8 cellular contexts compared by ENCODE assay signal in the genomic region with DNA sequence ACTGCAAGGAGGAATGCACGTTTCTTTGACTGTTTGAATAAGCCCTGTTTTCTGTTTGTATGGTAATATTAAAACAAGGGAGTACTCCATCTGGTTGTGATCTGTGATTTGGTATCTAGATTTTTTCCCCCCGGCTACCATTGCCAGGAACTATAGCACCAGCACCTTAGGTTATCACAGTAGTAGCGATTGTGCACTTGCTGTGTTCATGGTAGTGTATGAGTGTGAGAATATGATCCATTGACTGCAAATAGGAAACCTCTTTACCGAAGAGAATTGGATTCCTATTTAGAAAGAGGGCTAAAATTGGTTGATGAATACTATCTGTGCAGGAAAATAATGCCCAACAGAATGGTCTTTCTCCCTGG.
DNase-seq lines count a peak whose midpoint lies in the region; ATAC-seq, FAIRE-seq and TF ChIP-seq lines count a peak whose summit lies in the region.

No MANE protein-coding gene starts in this region.

- intact Hi-C loops in activated T-helper 1 cell treated with anti-CD3 and anti-CD28 coated beads, Interleukin-12 subunit alpha, Interleukin-12 subunit beta, Interleukin-2, Interleukin-4 antibody, amounts not matched to agents 30 ng/mL and 10 ng/mL and 1 ng/mL, durations not matched to agents 14 hours and 24 hours and 36 hours (cut with micrococcal nuclease), result loop anchor here (1.0 to 2.0 kb wide), 4 partner anchors 28 to 192 kb away; partner anchors contain the start of gene ZGRF1
- intact Hi-C loops in uterus (cut with DNase I; ENCODE audit: low total_unique reads), result no loop called here

- H3K27me3 Mint-ChIP-seq in activated T-helper 1 cell treated with anti-CD3 and anti-CD28 coated beads, Interleukin-12 subunit alpha, Interleukin-12 subunit beta, Interleukin-2, Interleukin-4 antibody, amounts not matched to agents 30 ng/mL and 10 ng/mL and 1 ng/mL, durations not matched to agents 14 hours and 24 hours and 36 hours (ENCODE audit: insufficient read depth), result peaks cover 54% of the 10 kb centered on the region

- CTCF ChIA-PET in A549 (lab: Yijun Ruan, JAX), result interaction anchor here (1.7 kb wide), 1 partner anchor 58 kb away, joined by 4 read pairs; no protein-coding TSS in a partner anchor

- peak in 1 of 2 experiments; percentile 8; a peak in 2 of 6 replicates for ATAC-seq in A549
- ATAC-seq in GM19455 (IDR thresholded peaks at IDR 0.05; ENCODE audit: unreplicated experiment), result no peak

- peak overlapping the region; percentile 91 for H3K4me2 ChIP-seq in A549

- no peak for TF ChIP-seq CTCF in A549 (IDR thresholded peaks at IDR 0.05)
- TF ChIP-seq CTCF in uterus (IDR thresholded peaks at IDR 0.05), result no peak

- POLR2A ChIA-PET in A549 (lab: Yijun Ruan, JAX), result no interaction called here

- peaks cover 3% of the 10 kb centered on the region for H3K36me3 Mint-ChIP-seq in activated T-helper 1 cell treated with anti-CD3 and anti-CD28 coated beads, Interleukin-12 subunit alpha, Interleukin-12 subunit beta, Interleukin-2, Interleukin-4 antibody, amounts not matched to agents 30 ng/mL and 10 ng/mL and 1 ng/mL, durations not matched to agents 14 hours and 24 hours and 36 hours (ENCODE audit: low read depth)

- TF ChIP-seq EP300 in A549 (IDR thresholded peaks at IDR 0.05), result no peak

- DNase-seq in A549 (ENCODE audit: low read depth in 1 of 2, low spot score in 1 of 2) (no peak), H7 (no peak), left kidney (ENCODE audit: low read depth, low spot score) (peak; percentile 24), uterus (no peak), NOMO-1 treated with dmso at 0.1 percent for 144 hours (lab: John Stamatoyannopoulos, UW; ENCODE audit: unreplicated experiment) (no peak)
- DNase-seq in activated T-helper 1 cell treated with anti-CD3 and anti-CD28 coated beads, Interleukin-12 subunit alpha, Interleukin-12 subunit beta, Interleukin-2, Interleukin-4 antibody, amounts not matched to agents 30 ng/mL and 10 ng/mL and 1 ng/mL, durations not matched to agents 14 hours and 24 hours and 36 hours (ENCODE audit: low spot score), result no peak
- DNase-seq in activated CD4-positive, alpha-beta T cell treated with anti-CD3 and anti-CD28 coated beads, Interleukin-2, amount 50 U/mL, for 4 hours, result no peak

- H3K27ac Mint-ChIP-seq in activated T-helper 1 cell treated with anti-CD3 and anti-CD28 coated beads, Interleukin-12 subunit alpha, Interleukin-12 subunit beta, Interleukin-2, Interleukin-4 antibody, amounts not matched to agents 30 ng/mL and 10 ng/mL and 1 ng/mL, durations not matched to agents 14 hours and 24 hours and 36 hours, result no peak overlapping the region

- H3K27ac ChIP-seq in A549 (no peak overlapping the region), uterus (no peak overlapping the region)

- TF ChIP-seq RAD21 in A549 (conservative IDR thresholded peaks at IDR 0.05 in 1 of 2, IDR thresholded peaks at IDR 0.05 in 1 of 2), result no peak

- H3K4me1 Mint-ChIP-seq in activated T-helper 1 cell treated with anti-CD3 and anti-CD28 coated beads, Interleukin-12 subunit alpha, Interleukin-12 subunit beta, Interleukin-2, Interleukin-4 antibody, amounts not matched to agents 30 ng/mL and 10 ng/mL and 1 ng/mL, durations not matched to agents 14 hours and 24 hours and 36 hours (ENCODE audit: low read depth), result peaks cover 23% of the 10 kb centered on the region

- FAIRE-seq in A549 (lab: Jason Lieb, UNC), result no peak

- H3K4me3 ChIP-seq in A549 (peak overlapping the region; percentile 53; the same call in 2 of the 3 replicates), H7 (ENCODE audit: insufficient read depth, low read depth, low read length) (peak overlapping the region; percentile 49), uterus (peak overlapping the region in 1 of 2 donors; percentile 49)

- no peak for TF ChIP-seq POLR2A in A549 (IDR thresholded peaks at IDR 0.05; ENCODE audit: low read length)
- TF ChIP-seq POLR2A in uterus (IDR thresholded peaks at IDR 0.05), result no peak

- no peaks in the 10 kb centered on the region for H3K27me3 ChIP-seq in H7 (ENCODE audit: control insufficient read depth, insufficient read depth, low read length)
- H3K27me3 ChIP-seq in uterus, result no peaks in the 10 kb centered on the region

- H3K4me1 ChIP-seq in A549, result no peaks in the 10 kb centered on the region
- H3K4me1 ChIP-seq in uterus, result no peaks in the 10 kb centered on the region

- no peaks in the 10 kb centered on the region for H3K36me3 ChIP-seq in H7 (replicated peaks; ENCODE audit: control insufficient read depth, insufficient read depth, low read length)
- no peaks in the 10 kb centered on the region for H3K36me3 ChIP-seq in uterus

- 47% methylated on average over 4 of the region's 4 CpGs for WGBS in A549 (ENCODE audit: missing lambda C conversion rate)

- H3K4me3 Mint-ChIP-seq in activated T-helper 1 cell treated with anti-CD3 and anti-CD28 coated beads, Interleukin-12 subunit alpha, Interleukin-12 subunit beta, Interleukin-2, Interleukin-4 antibody, amounts not matched to agents 30 ng/mL and 10 ng/mL and 1 ng/mL, durations not matched to agents 14 hours and 24 hours and 36 hours, result peak overlapping the region; percentile 92

- H3K9me3 Mint-ChIP-seq in activated T-helper 1 cell treated with anti-CD3 and anti-CD28 coated beads, Interleukin-12 subunit alpha, Interleukin-12 subunit beta, Interleukin-2, Interleukin-4 antibody, amounts not matched to agents 30 ng/mL and 10 ng/mL and 1 ng/mL, durations not matched to agents 14 hours and 24 hours and 36 hours, result no peaks in the 10 kb centered on the region

- H3K9me3 ChIP-seq in A549 (no peaks in the 10 kb centered on the region), uterus (no peaks in the 10 kb centered on the region)

TF ChIP-seq in A549, 52 proteins besides CTCF, POLR2A, EP300 and RAD21:
- TF ChIP-seq HDAC2 (IDR thresholded peaks at IDR 0.05) (no peak), MAFK (IDR thresholded peaks at IDR 0.05; ENCODE audit: partially characterized antibody) (no peak), E2F6 (IDR thresholded peaks at IDR 0.05; ENCODE audit: borderline replicate concordance, low read depth) (no peak), ZFP36 (IDR thresholded peaks at IDR 0.05; ENCODE audit: borderline replicate concordance, partially characterized antibody) (no peak), HMGXB4 (CRISPR knock-in tag; IDR thresholded peaks at IDR 0.05; ENCODE audit: borderline replicate concordance) (no peak), ZNF302 (CRISPR knock-in tag; IDR thresholded peaks at IDR 0.05) (no peak), CHD2 (IDR thresholded peaks at IDR 0.05; ENCODE audit: low read length, partially characterized antibody) (no peak)
TF ChIP-seq in A549: peak in this region for 0.
